In genomic region chr13:23411706-23412105, GRCh38 we compare ENCODE assay signal across 22 cellular contexts. TPM values are rescaled to one million over a fixed set of nuclear protein-coding genes. Genes with fewer than 3 reads are reported as not detected.
DNase-seq lines count a peak whose midpoint lies in the region; ATAC-seq, FAIRE-seq and TF ChIP-seq lines count a peak whose summit lies in the region.
"Had no signal": no experiment of that assay in that cellular context is flagged by ENCODE, and none has a peak within 500 bp of the region (broad histone marks: within the 10 kb centered on the region; RNA-seq: fewer than 3 reads in every experiment).

No MANE protein-coding gene starts in this region.

- no peak overlapping the region for H3K27ac ChIP-seq in astrocyte (ENCODE audit: low read depth, low read length)
- H3K27ac ChIP-seq in skeletal muscle tissue (ENCODE audit: low read depth, low read length): peak overlapping the region; percentile 42
- H3K27ac ChIP-seq: GM23248 had no signal

- H3K27ac Mint-ChIP-seq in activated CD4-positive, alpha-beta T cell treated with anti-CD3 and anti-CD28 coated beads, Interleukin-2, amount 10 ng/mL, durations not matched to agents 24 days and 14 days: no peak overlapping the region
- no peak overlapping the region for H3K27ac Mint-ChIP-seq in astrocyte (ENCODE audit: unreplicated experiment)
- H3K27ac Mint-ChIP-seq: CD4-positive, alpha-beta T cell had no signal

- H3K9ac ChIP-seq in astrocyte (ENCODE audit: low read length) (no peak overlapping the region), skeletal muscle tissue (ENCODE audit: low read depth in 1 of 3, low read length in 3 of 3) (peak overlapping the region; percentile 50 to 71 (median 57))
- H3K9ac ChIP-seq: GM23248, SK-N-SH had no signal

- peak; percentile 46 for DNase-seq in activated CD4-positive, alpha-beta T cell treated with anti-CD3 and anti-CD28 coated beads, Interleukin-2, amount 10 ng/mL, durations not matched to agents 24 days and 14 days
- no peak for DNase-seq in activated CD4-positive, alpha-beta T cell treated with anti-CD3 and anti-CD28 coated beads, Interleukin-2, amount 50 U/mL, for 4 hours
- DNase-seq in astrocyte (ENCODE audit: low read depth) (no peak), left cardiac atrium (no peak), NCI-H1930 (lab: John Stamatoyannopoulos, UW) (no peak), midbrain (lab: John Stamatoyannopoulos, UW) (no peak)
- DNase-seq in activated CD4-positive, CD25-positive, alpha-beta regulatory T cell (lab: John Stamatoyannopoulos, UW): no peak
- DNase-seq: Caco-2; CD4-positive, alpha-beta T cell; DMS153; EL; GM23248; HCEC 1CT; NCI-H1092 treated with DMSO at 0.1 percent for 48 hours; NCI-H2107; NCI-H446; SHP77 treated with DMSO at 0.1 percent for 48 hours; SK-N-SH had no signal

- H3K9me3 ChIP-seq in astrocyte (ENCODE audit: insufficient read depth, low read depth, low read length): no peaks in the 10 kb centered on the region
- no peaks in the 10 kb centered on the region for H3K9me3 ChIP-seq in skeletal muscle tissue (ENCODE audit: control insufficient read depth in 3 of 3, low read length in 3 of 3)
- H3K9me3 ChIP-seq: Caco-2, SK-N-SH had no signal

- no peaks in the 10 kb centered on the region for H3K4me1 ChIP-seq in astrocyte (ENCODE audit: insufficient read depth, low read length)
- H3K4me1 ChIP-seq in skeletal muscle tissue (ENCODE audit: control insufficient read depth in 3 of 3, insufficient read depth in 3 of 3, low read length in 3 of 3): peaks cover 0 to 6% (median 3%) of the 10 kb centered on the region in 3 donors
- H3K4me1 ChIP-seq: Caco-2 had no signal

- H3K9me3 Mint-ChIP-seq in activated CD4-positive, alpha-beta T cell treated with anti-CD3 and anti-CD28 coated beads, Interleukin-2, amount 10 ng/mL, durations not matched to agents 24 days and 14 days: no peaks in the 10 kb centered on the region
- no peaks in the 10 kb centered on the region for H3K9me3 Mint-ChIP-seq in astrocyte (ENCODE audit: unreplicated experiment)
- H3K9me3 Mint-ChIP-seq: CD4-positive, alpha-beta T cell had no signal

- intact Hi-C loops in activated CD4-positive, alpha-beta T cell treated with anti-CD3 and anti-CD28 coated beads, Interleukin-2, amount 10 ng/mL, durations not matched to agents 24 days and 14 days (cut with micrococcal nuclease): no loop called here
- intact Hi-C loops in left cardiac atrium (cut with DNase I): no loop called here

- peaks cover 85% of the 10 kb centered on the region for H3K79me2 ChIP-seq in astrocyte (ENCODE audit: insufficient read depth, low read length)

- H4K20me1 ChIP-seq in astrocyte (ENCODE audit: insufficient read depth, low read length): no peaks in the 10 kb centered on the region

- H3K36me3 Mint-ChIP-seq in activated CD4-positive, alpha-beta T cell treated with anti-CD3 and anti-CD28 coated beads, Interleukin-2, amount 10 ng/mL, durations not matched to agents 24 days and 14 days (ENCODE audit: low read depth): no peaks in the 10 kb centered on the region
- peaks cover 7% of the 10 kb centered on the region for H3K36me3 Mint-ChIP-seq in astrocyte (ENCODE audit: low read depth, unreplicated experiment)

- H2AFZ ChIP-seq in astrocyte (ENCODE audit: low read depth, low read length): no peak overlapping the region
- H2AFZ ChIP-seq: GM23248 had no signal

- H3K4me2 ChIP-seq in astrocyte (ENCODE audit: low read length): peak overlapping the region; percentile 4
- H3K4me2 ChIP-seq: SK-N-SH had no signal

- H3K4me1 Mint-ChIP-seq in activated CD4-positive, alpha-beta T cell treated with anti-CD3 and anti-CD28 coated beads, Interleukin-2, amount 10 ng/mL, durations not matched to agents 24 days and 14 days: no peaks in the 10 kb centered on the region
- H3K4me1 Mint-ChIP-seq in astrocyte (ENCODE audit: low read depth, unreplicated experiment): no peaks in the 10 kb centered on the region

- no peak for FAIRE-seq in astrocyte (lab: Jason Lieb, UNC)
- FAIRE-seq: A204.1, GM12891, GM19239 had no signal

- ATAC-seq in left cardiac atrium: peak; percentile 65 to 70

- H3K4me3 Mint-ChIP-seq in activated CD4-positive, alpha-beta T cell treated with anti-CD3 and anti-CD28 coated beads, Interleukin-2, amount 10 ng/mL, durations not matched to agents 24 days and 14 days: no peak overlapping the region
- H3K4me3 Mint-ChIP-seq in astrocyte (ENCODE audit: unreplicated experiment): no peak overlapping the region
- H3K4me3 Mint-ChIP-seq: CD4-positive, alpha-beta T cell had no signal

- no peak for TF ChIP-seq CTCF in astrocyte (IDR thresholded peaks at IDR 0.05; ENCODE audit: insufficient read depth, low read depth, low read length)

- peaks cover 10% of the 10 kb centered on the region for H3K27me3 Mint-ChIP-seq in activated CD4-positive, alpha-beta T cell treated with anti-CD3 and anti-CD28 coated beads, Interleukin-2, amount 10 ng/mL, durations not matched to agents 24 days and 14 days
- no peaks in the 10 kb centered on the region for H3K27me3 Mint-ChIP-seq in astrocyte (ENCODE audit: low read depth, unreplicated experiment)
- H3K27me3 Mint-ChIP-seq: CD4-positive, alpha-beta T cell had no signal

- no peak overlapping the region for H3K4me3 ChIP-seq in astrocyte (ENCODE audit: insufficient read depth, low read depth, low read length)
- peak overlapping the region; percentile 52 to 65 (median 54) for H3K4me3 ChIP-seq in skeletal muscle tissue (ENCODE audit: low read length in 3 of 3)
- H3K4me3 ChIP-seq: GM23248 had no signal

- H3K27me3 ChIP-seq in astrocyte (ENCODE audit: insufficient read depth, low read length): no peaks in the 10 kb centered on the region
- H3K27me3 ChIP-seq in skeletal muscle tissue (ENCODE audit: control insufficient read depth in 3 of 3, insufficient read depth in 3 of 3, low read length in 3 of 3): no peaks in the 10 kb centered on the region

- H3K36me3 ChIP-seq in astrocyte (ENCODE audit: insufficient read depth, low read length) (no peaks in the 10 kb centered on the region), skeletal muscle tissue (ENCODE audit: control insufficient read depth in 3 of 3, insufficient read depth in 3 of 3, low read length in 3 of 3) (no peaks in the 10 kb centered on the region)

RNA-seq across cellular contexts. Expression of gene SACS, which starts 21.8 kb away (rescaled TPM):
- 33.3 and 36.0 TPM in 2 replicates for total RNA-seq in activated CD4-positive, alpha-beta T cell treated with anti-CD3 and anti-CD28 coated beads, Interleukin-2, amount 10 ng/mL, durations not matched to agents 24 days and 14 days
- total RNA-seq in astrocyte (78.8 and 79.4 TPM in 2 replicates), left cardiac atrium (10 to 100 TPM; 12.1 to 23.3 TPM), skeletal muscle tissue (102 TPM)
